In genomic region chr5:159146839-159147238, GRCh38 we compare ENCODE assay signal across 9 cellular contexts. TPM values are rescaled to one million over a fixed set of nuclear protein-coding genes. Genes with fewer than 3 reads are reported as not detected.
"Had no signal": no experiment of that assay in that cellular context is flagged by ENCODE, and none has a peak within 500 bp of the region (broad histone marks: within the 10 kb centered on the region; RNA-seq: fewer than 3 reads in every experiment).

No MANE protein-coding gene starts in this region.

- H3K27ac Mint-ChIP-seq: HFFc6 had no signal

- H3K4me1 ChIP-seq: HAP-1 had no signal

- H3K4me3 Mint-ChIP-seq: HFFc6 had no signal

- H3K36me3 ChIP-seq: HAP-1 had no signal

- ATAC-seq: HCT116, K562 had no signal

- H3K9me3 Mint-ChIP-seq: HFFc6 had no signal

- H3K4me3 ChIP-seq: HAP-1, K562 had no signal

- DNase-seq: GOT3, H7, HFFc6, IMR-90, KG1 had no signal

RNA-seq across cellular contexts. Expression of gene EBF1, which starts 47.1 kb away (rescaled TPM):
- total RNA-seq: HT-29 had no signal
